In genomic region chr19:31351212-31352193, GRCh38 we compare ENCODE assay signal across 8 cellular contexts. TPM values are rescaled to one million over a fixed set of nuclear protein-coding genes. Genes with fewer than 3 reads are reported as not detected.
DNase-seq lines count a peak whose midpoint lies in the region; ATAC-seq and TF ChIP-seq lines count a peak whose summit lies in the region.

No MANE protein-coding gene starts in this region.

- no peak for TF ChIP-seq CTCF in activated B cell treated with CpG ODN at 0.5 μM for 24 hours (IDR thresholded peaks at IDR 0.05)
- no peak for TF ChIP-seq CTCF in glutamatergic neuron (IDR thresholded peaks at IDR 0.05; ENCODE audit: partially characterized antibody, unreplicated experiment)
- TF ChIP-seq CTCF in ovary (IDR thresholded peaks at IDR 0.05), result peak in 1 of 3 donors; percentile 6

- peaks cover 9% of the 10 kb centered on the region for H3K4me1 ChIP-seq in ovary (ENCODE audit: insufficient read depth)

- POLR2A ChIA-PET in activated B cell treated with CpG ODN at 0.5 μM for 24 hours (lab: Charles Lee), result no interaction called here

- H3K27me3 Mint-ChIP-seq in activated B cell treated with CpG ODN at 0.5 μM for 24 hours (peaks cover 59% of the 10 kb centered on the region), glutamatergic neuron (ENCODE audit: unreplicated experiment) (peaks cover 33% of the 10 kb centered on the region)

- DNase-seq in NCI-H2227 (lab: John Stamatoyannopoulos, UW; ENCODE audit: unreplicated experiment) (peak; percentile 64), NCI-H2227 treated with DMSO at 0.1 percent for 48 hours (lab: John Stamatoyannopoulos, UW) (no peak), activated B cell treated with CpG ODN at 0.5 μM for 24 hours (no peak), glutamatergic neuron (peak; percentile 51), ovary (peak; percentile 65 to 79 (median 74)), NCI-H2029 treated with DMSO at 0.1 percent for 48 hours (lab: John Stamatoyannopoulos, UW) (no peak), mesenteric fat pad (ENCODE audit: low spot score) (no peak)

- H3K36me3 Mint-ChIP-seq in activated B cell treated with CpG ODN at 0.5 μM for 24 hours (ENCODE audit: low read depth), result no peaks in the 10 kb centered on the region
- H3K36me3 Mint-ChIP-seq in glutamatergic neuron (ENCODE audit: unreplicated experiment), result no peaks in the 10 kb centered on the region

- TF ChIP-seq POLR2A in ovary (IDR thresholded peaks at IDR 0.05), result no peak

- no peak overlapping the region for H3K27ac Mint-ChIP-seq in activated B cell treated with CpG ODN at 0.5 μM for 24 hours
- peak overlapping the region; percentile 55 for H3K27ac Mint-ChIP-seq in glutamatergic neuron (ENCODE audit: unreplicated experiment)

- H3K36me3 ChIP-seq in ovary, result no peaks in the 10 kb centered on the region

- H3K27me3 ChIP-seq in ovary, result no peaks in the 10 kb centered on the region

- H3K4me3 Mint-ChIP-seq in activated B cell treated with CpG ODN at 0.5 μM for 24 hours (peak overlapping the region; percentile 83), glutamatergic neuron (ENCODE audit: unreplicated experiment) (peak overlapping the region; percentile 95)

- peak overlapping the region; percentile 95 to 98 for H3K27ac ChIP-seq in ovary

- H3K4me1 Mint-ChIP-seq in activated B cell treated with CpG ODN at 0.5 μM for 24 hours, result peaks cover 20% of the 10 kb centered on the region
- peaks cover 19% of the 10 kb centered on the region for H3K4me1 Mint-ChIP-seq in glutamatergic neuron (ENCODE audit: low read depth, unreplicated experiment)

- ATAC-seq in activated B cell treated with CpG ODN at 0.5 μM for 24 hours (ENCODE audit: low read depth) (no peak), HG03135 (IDR thresholded peaks at IDR 0.05; ENCODE audit: unreplicated experiment) (no peak)

- no peaks in the 10 kb centered on the region for H3K9me3 Mint-ChIP-seq in activated B cell treated with CpG ODN at 0.5 μM for 24 hours
- H3K9me3 Mint-ChIP-seq in glutamatergic neuron (ENCODE audit: unreplicated experiment), result peaks cover 14% of the 10 kb centered on the region

- CTCF ChIA-PET in activated B cell treated with CpG ODN at 0.5 μM for 24 hours (lab: Charles Lee), result no interaction called here

- intact Hi-C loops in activated B cell treated with CpG ODN at 0.5 μM for 24 hours (cut with micrococcal nuclease), result no loop called here
- intact Hi-C loops in ovary (cut with DNase I), result loop anchor here in 2 of 4 donors (5.0 to 10.0 kb wide), 2 partner anchors 683 to 686 kb away; no protein-coding TSS in a partner anchor

- H3K4me3 ChIP-seq in ovary, result peak overlapping the region; percentile 61

- H3K9me3 ChIP-seq in ovary, result no peaks in the 10 kb centered on the region

- WGBS in ovary, 3 donors, result 4 to 8% (median 4%) methylated on average over 69 to 99 of the region's 99 CpGs

- TF ChIP-seq EP300 in ovary (IDR thresholded peaks at IDR 0.05), result no peak

RNA-seq across cellular contexts. Expression of gene TSHZ3, which starts 2.3 kb away (rescaled TPM):
- 0.05 TPM in 1 of 2 replicates, not detected in the other for total RNA-seq in activated B cell treated with CpG ODN at 0.5 μM for 24 hours
- 7.4 TPM for total RNA-seq in glutamatergic neuron (ENCODE audit: unreplicated experiment)
- 100 to 1,000 TPM in 1 of 7 donors, 10 to 100 TPM in 6; 24.8 to 107 (median 76.2) TPM for total RNA-seq in ovary
- polyA plus RNA-seq in ovary, result 10 to 100 TPM; 23.3 to 28.0 TPM
- total RNA-seq in mesenteric fat pad, result 12.6 TPM

Comparison
In these comparisons a context has a peak if more than half of its experiments do, and no peak if none do; other contexts are left out.
1. DNase-seq: peak in NCI-H2227 (single experiment), glutamatergic neuron (single experiment) and ovary (5 of 5); none in NCI-H2227 treated with DMSO at 0.1 percent for 48 hours (single experiment), activated B cell treated with CpG ODN at 0.5 μM for 24 hours (single experiment), NCI-H2029 treated with DMSO at 0.1 percent for 48 hours (single experiment) and mesenteric fat pad (single experiment).